10 cellular contexts compared by ENCODE assay signal in genomic region chr14:103848720-103849077, GRCh38. TPM values are rescaled to one million over a fixed set of nuclear protein-coding genes. Genes with fewer than 3 reads are reported as not detected.
A peak's percentile ranks its signal among the peaks of the same experiment; 100 is the strongest.
DNase-seq lines count a peak whose midpoint lies in the region; ATAC-seq, FAIRE-seq and TF ChIP-seq lines count a peak whose summit lies in the region.
"Had no signal": no experiment of that assay in that cellular context is flagged by ENCODE, and none has a peak within 500 bp of the region (broad histone marks: within the 10 kb centered on the region; RNA-seq: fewer than 3 reads in every experiment).

No MANE protein-coding gene starts in this region.

- H3K4me1 Mint-ChIP-seq in astrocyte (ENCODE audit: low read depth, unreplicated experiment) = peaks cover 3% of the 10 kb centered on the region
- peaks cover 9% of the 10 kb centered on the region for H3K4me1 Mint-ChIP-seq in stimulated activated effector memory CD8-positive, alpha-beta T cell treated with anti-CD3 and anti-CD28 coated beads, Interleukin-12 subunit alpha, Interleukin-12 subunit beta, amount 100 ng/mL, for 72 hours

- DNase-seq in astrocyte (ENCODE audit: low read depth) (no peak), left colon (no peak), NCI-H774 (lab: John Stamatoyannopoulos, UW) (no peak)
- DNase-seq in stimulated activated effector memory CD8-positive, alpha-beta T cell treated with anti-CD3 and anti-CD28 coated beads, Interleukin-12 subunit alpha, Interleukin-12 subunit beta, amount 100 ng/mL, for 72 hours (ENCODE audit: low spot score in 2 of 2) = no peak
- DNase-seq in NK-92 treated with Interleukin-12 subunit alpha and Interleukin-12 subunit beta, amount 100 ng/mL, for 24 hours (lab: John Stamatoyannopoulos, UW) = no peak
- DNase-seq: NCI-H446 had no signal

- H3K9me3 ChIP-seq in HUES6 (ENCODE audit: control insufficient read depth, insufficient read depth, low read depth, low read length) (no peaks in the 10 kb centered on the region), astrocyte (ENCODE audit: insufficient read depth, low read depth, low read length) (no peaks in the 10 kb centered on the region)

- ATAC-seq in left colon (peak; percentile 25), GM18870 (IDR thresholded peaks at IDR 0.05; ENCODE audit: unreplicated experiment) (no peak), HG02759 (IDR thresholded peaks at IDR 0.05; ENCODE audit: unreplicated experiment) (no peak)
- ATAC-seq in stimulated activated effector memory CD8-positive, alpha-beta T cell treated with anti-CD3 and anti-CD28 coated beads, Interleukin-12 subunit alpha, Interleukin-12 subunit beta, amount 100 ng/mL, for 72 hours = no peak

- H2AFZ ChIP-seq in astrocyte (ENCODE audit: low read depth, low read length) = no peak overlapping the region

- H3K27me3 Mint-ChIP-seq in astrocyte (ENCODE audit: low read depth, unreplicated experiment) = peaks cover 22% of the 10 kb centered on the region

- peaks cover 41% of the 10 kb centered on the region for H3K27me3 ChIP-seq in HUES6 (ENCODE audit: control insufficient read depth, insufficient read depth, low read length)
- H3K27me3 ChIP-seq in astrocyte (ENCODE audit: insufficient read depth, low read length) = peaks cover 16% of the 10 kb centered on the region

- peaks cover 12% of the 10 kb centered on the region for H3K4me1 ChIP-seq in HUES6 (ENCODE audit: control insufficient read depth, insufficient read depth, low read length)
- H3K4me1 ChIP-seq in astrocyte (ENCODE audit: insufficient read depth, low read length) = no peaks in the 10 kb centered on the region

- intact Hi-C loops in left colon (cut with DNase I, micrococcal nuclease) = no loop called here

- H3K27ac Mint-ChIP-seq in astrocyte (ENCODE audit: unreplicated experiment) = no peak overlapping the region
- peak overlapping the region; percentile 20 for H3K27ac Mint-ChIP-seq in stimulated activated effector memory CD8-positive, alpha-beta T cell treated with anti-CD3 and anti-CD28 coated beads, Interleukin-12 subunit alpha, Interleukin-12 subunit beta, amount 100 ng/mL, for 72 hours

- peak overlapping the region; percentile 78 for H3K4me3 Mint-ChIP-seq in astrocyte (ENCODE audit: unreplicated experiment)
- peak overlapping the region; percentile 56 for H3K4me3 Mint-ChIP-seq in stimulated activated effector memory CD8-positive, alpha-beta T cell treated with anti-CD3 and anti-CD28 coated beads, Interleukin-12 subunit alpha, Interleukin-12 subunit beta, amount 100 ng/mL, for 72 hours

- H3K36me3 Mint-ChIP-seq in astrocyte (ENCODE audit: low read depth, unreplicated experiment) = no peaks in the 10 kb centered on the region
- H3K36me3 Mint-ChIP-seq in stimulated activated effector memory CD8-positive, alpha-beta T cell treated with anti-CD3 and anti-CD28 coated beads, Interleukin-12 subunit alpha, Interleukin-12 subunit beta, amount 100 ng/mL, for 72 hours = peaks cover 4% of the 10 kb centered on the region

- H3K4me2 ChIP-seq in astrocyte (ENCODE audit: low read length) = peak overlapping the region; percentile 91

- H3K36me3 ChIP-seq in HUES6 (ENCODE audit: control insufficient read depth, insufficient read depth, low read length) = no peaks in the 10 kb centered on the region
- no peaks in the 10 kb centered on the region for H3K36me3 ChIP-seq in astrocyte (ENCODE audit: insufficient read depth, low read length)

- TF ChIP-seq CTCF in astrocyte (IDR thresholded peaks at IDR 0.05; ENCODE audit: insufficient read depth, low read depth, low read length) = no peak

- H3K9me3 Mint-ChIP-seq in astrocyte (ENCODE audit: unreplicated experiment) = peaks cover 3% of the 10 kb centered on the region
- no peaks in the 10 kb centered on the region for H3K9me3 Mint-ChIP-seq in stimulated activated effector memory CD8-positive, alpha-beta T cell treated with anti-CD3 and anti-CD28 coated beads, Interleukin-12 subunit alpha, Interleukin-12 subunit beta, amount 100 ng/mL, for 72 hours

- peak overlapping the region; percentile 85 for H3K4me3 ChIP-seq in HUES6 (ENCODE audit: low read depth, low read length)
- H3K4me3 ChIP-seq in astrocyte (ENCODE audit: insufficient read depth, low read depth, low read length) = no peak overlapping the region

- no peaks in the 10 kb centered on the region for H3K79me2 ChIP-seq in astrocyte (ENCODE audit: insufficient read depth, low read length)

- no peak for FAIRE-seq in astrocyte (lab: Jason Lieb, UNC)
- FAIRE-seq: GM12878 had no signal

- H3K9ac ChIP-seq in HUES6 (ENCODE audit: low read length) (no peak overlapping the region), astrocyte (ENCODE audit: low read length) (no peak overlapping the region)

- no peak overlapping the region for H3K27ac ChIP-seq in HUES6 (ENCODE audit: low read depth, low read length)
- no peak overlapping the region for H3K27ac ChIP-seq in astrocyte (ENCODE audit: low read depth, low read length)

- H4K20me1 ChIP-seq in astrocyte (ENCODE audit: insufficient read depth, low read length) = peaks cover 8% of the 10 kb centered on the region

RNA-seq across cellular contexts. Expression of gene PPP1R13B, which starts 1.3 kb away (rescaled TPM):
- 7.0 and 9.5 TPM in 2 replicates for total RNA-seq in astrocyte
- total RNA-seq in left colon = 10 to 100 TPM; 52.9 to 67.2 TPM
